In genomic region chr2:231127936-231128335, GRCh38 we compare ENCODE assay signal across 19 cellular contexts. TPM values are rescaled to one million over a fixed set of nuclear protein-coding genes. Genes with fewer than 3 reads are reported as not detected.
"Had no signal": no experiment of that assay in that cellular context is flagged by ENCODE, and none has a peak within 500 bp of the region (broad histone marks: within the 10 kb centered on the region; RNA-seq: fewer than 3 reads in every experiment).

No MANE protein-coding gene starts in this region.

- DNase-seq: activated CD4-positive, alpha-beta T cell treated with anti-CD3 and anti-CD28 coated beads, Interleukin-2, amount 10 ng/mL, durations not matched to agents 24 days and 14 days; activated CD4-positive, CD25-positive, alpha-beta regulatory T cell; activated CD8-positive, alpha-beta memory T cell treated with anti-CD3 and anti-CD28 coated beads for 24 hours; activated CD8-positive, alpha-beta memory T cell treated with anti-CD3 and anti-CD28 coated beads, Interleukin-2, amount 50 U/mL, for 48 hours; activated effector memory CD4-positive, alpha-beta T cell treated with Interleukin-2 at 50 U/mL for 16 hours; activated naive CD4-positive, alpha-beta T cell treated with anti-CD3 and anti-CD28 coated beads, Interleukin-2, amount 10 ng/mL, durations not matched to agents 7 days and 5 days; activated naive CD8-positive, alpha-beta T cell treated with anti-CD3 and anti-CD28 coated beads, Interleukin-2, amount 50 U/mL, for 24 hours; activated T-cell treated with anti-CD3 and anti-CD28 coated beads, Interleukin-2, amount 50 U/mL, for 48 hours; anterior cingulate cortex; gastrocnemius medialis; heart right ventricle; immature natural killer cell; kidney glomerular epithelial cell; naive thymus-derived CD8-positive, alpha-beta T cell; stimulated activated CD4-positive, alpha-beta T cell treated with anti-CD3 and anti-CD28 coated beads, Interleukin-2, amount 100 ng/mL, for 24 hours; stimulated activated naive CD4-positive, alpha-beta T cell treated with Interleukin-2 at 50 U/mL for 16 hours; thyroid gland had no signal

- H2AFZ ChIP-seq: parathyroid adenoma had no signal

- H3K36me3 ChIP-seq: gastrocnemius medialis, heart right ventricle, thyroid gland had no signal

- ATAC-seq: activated naive CD8-positive, alpha-beta T cell treated with anti-CD3 and anti-CD28 coated beads, Interleukin-2, amount 50 U/mL, for 24 hours; gastrocnemius medialis; heart right ventricle; naive thymus-derived CD8-positive, alpha-beta T cell had no signal

- H3K4me3 ChIP-seq: coronary artery, gastrocnemius medialis, heart right ventricle, thyroid gland had no signal

- H3K9me3 ChIP-seq: gastrocnemius medialis, heart right ventricle, thyroid gland had no signal

- H3K27me3 ChIP-seq: gastrocnemius medialis, heart right ventricle, thyroid gland had no signal

- H3K27ac ChIP-seq: coronary artery, gastrocnemius medialis, heart right ventricle, parathyroid adenoma, thyroid gland had no signal

- H3K9ac ChIP-seq: parathyroid adenoma had no signal

RNA-seq across cellular contexts. Expression of gene HTR2B, which starts 3.1 kb away (rescaled TPM):
- total RNA-seq: naive thymus-derived CD8-positive, alpha-beta T cell had no signal
